In the genomic region with DNA sequence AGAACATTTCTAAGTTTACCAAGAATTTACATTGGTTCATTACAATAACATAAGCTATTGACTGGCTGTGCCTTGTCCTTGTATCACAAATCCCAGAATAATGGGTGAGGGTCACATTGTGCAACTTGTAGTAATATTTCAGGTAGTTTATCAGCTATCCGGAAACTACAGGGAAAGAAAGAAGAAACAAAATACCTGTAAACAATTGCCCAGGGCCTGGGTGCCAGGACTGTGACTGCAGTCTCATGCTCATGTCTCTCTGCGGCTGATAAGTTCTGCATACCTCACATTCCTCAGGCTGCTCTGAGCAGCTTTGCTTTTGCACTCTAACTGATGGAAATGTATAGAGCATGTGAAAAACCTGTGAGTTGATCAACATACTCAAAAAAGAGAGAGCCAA, we compare ENCODE assay signal across 32 cellular contexts.
DNase-seq lines count a peak whose midpoint lies in the region; ATAC-seq, FAIRE-seq and TF ChIP-seq lines count a peak whose summit lies in the region.
"Had no signal": no experiment of that assay in that cellular context is flagged by ENCODE, and none has a peak within 500 bp of the region (broad histone marks: within the 10 kb centered on the region; RNA-seq: fewer than 3 reads in every experiment).

No MANE protein-coding gene starts in this region.

- no peaks in the 10 kb centered on the region for H3K36me3 ChIP-seq in K562 (ENCODE audit: control insufficient read depth, insufficient read depth, low read length)
- H3K36me3 ChIP-seq: uterus had no signal

- peaks cover 19% of the 10 kb centered on the region for H3K9me3 ChIP-seq in K562 (replicated peaks; ENCODE audit: control insufficient read depth, insufficient read depth, low read depth, low read length)
- H3K9me3 ChIP-seq: A549, uterus had no signal

- in situ Hi-C loops in K562 (cut with MboI): no loop called here

- H3K79me2 ChIP-seq in K562 (ENCODE audit: control insufficient read depth, insufficient read depth, low read length): no peaks in the 10 kb centered on the region

- no peaks in the 10 kb centered on the region for H3K36me3 Mint-ChIP-seq in activated CD4-positive, alpha-beta memory T cell treated with anti-CD3 and anti-CD28 coated beads, Interleukin-2, amount 10 ng/mL, durations not matched to agents 7 days and 5 days (ENCODE audit: low read depth)
- H3K36me3 Mint-ChIP-seq: stimulated activated effector memory CD8-positive, alpha-beta T cell treated with anti-CD3 and anti-CD28 coated beads, Interleukin-12 subunit alpha, Interleukin-12 subunit beta, amount 100 ng/mL, for 72 hours had no signal

- POLR2A ChIA-PET in K562 (lab: Yijun Ruan, JAX): interaction anchor here (1.0 kb wide), 1 partner anchor 14 kb away, joined by 3 read pairs; no protein-coding TSS in a partner anchor
- POLR2A ChIA-PET in activated CD4-positive, alpha-beta memory T cell treated with anti-CD3 and anti-CD28 coated beads, Interleukin-2, amount 10 ng/mL, durations not matched to agents 7 days and 5 days (lab: Charles Lee): no interaction called here

- H3K4me2 ChIP-seq in K562 (ENCODE audit: insufficient read depth, low read length): no peak overlapping the region
- H3K4me2 ChIP-seq: A549, SK-N-SH had no signal

- no peaks in the 10 kb centered on the region for H3K4me1 ChIP-seq in K562 (replicated peaks in 1 of 2; ENCODE audit: control insufficient read depth in 2 of 2, insufficient read depth in 2 of 2, low read length in 2 of 2)
- H3K4me1 ChIP-seq: A549, uterus had no signal

- ATAC-seq in left ventricle myocardium superior (peak; percentile 57), left cardiac atrium (no peak), K562 (no peak), GM18909 (IDR thresholded peaks at IDR 0.05; ENCODE audit: poor library complexity, unreplicated experiment) (no peak)
- ATAC-seq: A549; activated CD4-positive, alpha-beta T cell treated with anti-CD3 and anti-CD28 coated beads for 36 hours; sciatic nerve; stimulated activated effector memory CD8-positive, alpha-beta T cell treated with anti-CD3 and anti-CD28 coated beads, Interleukin-12 subunit alpha, Interleukin-12 subunit beta, amount 100 ng/mL, for 72 hours had no signal

- no peaks in the 10 kb centered on the region for H3K4me1 Mint-ChIP-seq in activated CD4-positive, alpha-beta memory T cell treated with anti-CD3 and anti-CD28 coated beads, Interleukin-2, amount 10 ng/mL, durations not matched to agents 7 days and 5 days
- H3K4me1 Mint-ChIP-seq: activated CD4-positive, alpha-beta T cell treated with anti-CD3 and anti-CD28 coated beads for 36 hours; stimulated activated effector memory CD8-positive, alpha-beta T cell treated with anti-CD3 and anti-CD28 coated beads, Interleukin-12 subunit alpha, Interleukin-12 subunit beta, amount 100 ng/mL, for 72 hours had no signal

- 37% methylated on average over 2 of the region's 2 CpGs for WGBS in K562 (ENCODE audit: insufficient coverage, low coverage, missing lambda C conversion rate)

- no peak overlapping the region for H3K27ac Mint-ChIP-seq in activated CD4-positive, alpha-beta memory T cell treated with anti-CD3 and anti-CD28 coated beads, Interleukin-2, amount 10 ng/mL, durations not matched to agents 7 days and 5 days
- H3K27ac Mint-ChIP-seq: activated CD4-positive, alpha-beta T cell treated with anti-CD3 and anti-CD28 coated beads for 36 hours; activated T-cell treated with anti-CD3 and anti-CD28 coated beads, Interleukin-2, amount 50 U/mL, for 24 hours; CD4-positive, alpha-beta T cell; stimulated activated effector memory CD8-positive, alpha-beta T cell treated with anti-CD3 and anti-CD28 coated beads, Interleukin-12 subunit alpha, Interleukin-12 subunit beta, amount 100 ng/mL, for 72 hours; T-helper 1 cell treated with Interleukin-12 subunit alpha and Interleukin-12 subunit beta and Interleukin-4 antibody, amounts not matched to agents 30 μg/mL and 1 μg/mL, for 36 hours had no signal

- no peaks in the 10 kb centered on the region for H4K20me1 ChIP-seq in K562 (replicated peaks; ENCODE audit: control insufficient read depth, insufficient read depth, low read length)

- no peak overlapping the region for H3K27ac ChIP-seq in K562 (ENCODE audit: extremely low read depth, low read depth, low read length)
- H3K27ac ChIP-seq: A549, RWPE1, uterus had no signal

- DNase-seq in left ventricle myocardium superior: no peak
- DNase-seq in left cardiac atrium: no peak
- no peak for DNase-seq in K562 (ENCODE audit: extremely low read depth in 1 of 4, low spot score in 3 of 4)
- peak; percentile 54 for DNase-seq in islet precursor cell
- no peak for DNase-seq in NCI-H1417 treated with DMSO at 0.1 percent for 48 hours (lab: John Stamatoyannopoulos, UW)
- no peak for DNase-seq in activated CD4-positive, alpha-beta memory T cell treated with anti-CD3 and anti-CD28 coated beads, Interleukin-2, amount 10 ng/mL, durations not matched to agents 7 days and 5 days
- no peak for DNase-seq in NCI-H2196 treated with DMSO at 0.1 percent for 48 hours (lab: John Stamatoyannopoulos, UW; ENCODE audit: unreplicated experiment)
- DNase-seq: activated CD4-positive, alpha-beta T cell treated with anti-CD3 and anti-CD28 coated beads for 36 hours; activated gamma-delta T cell treated with Interleukin-2 at 50 U/mL for 16 hours; activated T-cell treated with anti-CD3 and anti-CD28 coated beads, Interleukin-2, amount 50 U/mL, for 24 hours; AML-193; CD4-positive, alpha-beta T cell; DMS 273 treated with DMSO at 0.1 percent for 48 hours; GOT3; head of caudate nucleus; kidney glomerular epithelial cell; NCI-H1048; NCI-H187; NCI-H2227 treated with DMSO at 0.1 percent for 48 hours; NCI-H69; posterior cingulate gyrus; SK-N-SH; stimulated activated CD4-positive, alpha-beta T cell treated with anti-CD3 and anti-CD28 coated beads, Interleukin-12 subunit alpha, Interleukin-12 subunit beta, amount 100 ng/mL, for 4 hours; stimulated activated CD4-positive, alpha-beta T cell treated with anti-CD3 and anti-CD28 coated beads, Interleukin-4, amount 100 ng/mL, for 24 hours; substantia nigra; uterus had no signal

- intact Hi-C loops in left ventricle myocardium superior (cut with micrococcal nuclease): no loop called here
- intact Hi-C loops in left cardiac atrium (cut with DNase I): no loop called here
- intact Hi-C loops in K562 (cut with micrococcal nuclease): no loop called here

- no peak for TF ChIP-seq EP300 in K562 (IDR thresholded peaks at IDR 0.05; ENCODE audit: low read length)

- CTCF ChIA-PET in K562 (lab: Yijun Ruan, JAX; ENCODE audit: low intra/inter-chr PET ratio): no interaction called here
- CTCF ChIA-PET in activated CD4-positive, alpha-beta memory T cell treated with anti-CD3 and anti-CD28 coated beads, Interleukin-2, amount 10 ng/mL, durations not matched to agents 7 days and 5 days (lab: Charles Lee): interaction anchor here (0.6 kb wide), 1 partner anchor 215 kb away, joined by 3 read pairs; no protein-coding TSS in a partner anchor

- BruUV-seq in K562 (replicated peaks; lab: Mats Ljungman, UMichigan): no TSS peak

- TF ChIP-seq RAD21 in K562 (CRISPR knock-in tag; conservative IDR thresholded peaks at IDR 0.05 in 1 of 2, IDR thresholded peaks at IDR 0.05 in 1 of 2): no peak

- peaks cover 13% of the 10 kb centered on the region for H3K9me3 Mint-ChIP-seq in activated CD4-positive, alpha-beta memory T cell treated with anti-CD3 and anti-CD28 coated beads, Interleukin-2, amount 10 ng/mL, durations not matched to agents 7 days and 5 days

- no peaks in the 10 kb centered on the region for H3K27me3 Mint-ChIP-seq in activated CD4-positive, alpha-beta memory T cell treated with anti-CD3 and anti-CD28 coated beads, Interleukin-2, amount 10 ng/mL, durations not matched to agents 7 days and 5 days
- H3K27me3 Mint-ChIP-seq: activated CD4-positive, alpha-beta T cell treated with anti-CD3 and anti-CD28 coated beads for 36 hours; activated T-cell treated with anti-CD3 and anti-CD28 coated beads, Interleukin-2, amount 50 U/mL, for 24 hours; CD4-positive, alpha-beta T cell had no signal

- H3K4me3 Mint-ChIP-seq in activated CD4-positive, alpha-beta memory T cell treated with anti-CD3 and anti-CD28 coated beads, Interleukin-2, amount 10 ng/mL, durations not matched to agents 7 days and 5 days: no peak overlapping the region
- H3K4me3 Mint-ChIP-seq: activated CD4-positive, alpha-beta T cell treated with anti-CD3 and anti-CD28 coated beads for 36 hours; activated T-cell treated with anti-CD3 and anti-CD28 coated beads, Interleukin-2, amount 50 U/mL, for 24 hours; CD4-positive, alpha-beta T cell; stimulated activated effector memory CD8-positive, alpha-beta T cell treated with anti-CD3 and anti-CD28 coated beads, Interleukin-12 subunit alpha, Interleukin-12 subunit beta, amount 100 ng/mL, for 72 hours; T-helper 1 cell treated with Interleukin-12 subunit alpha and Interleukin-12 subunit beta and Interleukin-4 antibody, amounts not matched to agents 30 μg/mL and 1 μg/mL, for 36 hours had no signal

- no peaks in the 10 kb centered on the region for H3K9me1 ChIP-seq in K562 (ENCODE audit: control insufficient read depth, insufficient read depth, low read length)

- TF ChIP-seq CTCF in K562 (IDR thresholded peaks at IDR 0.05 in 2 of 3, conservative IDR thresholded peaks at IDR 0.05 in 1 of 3; ENCODE audit: insufficient read depth in 2 of 3, low read depth in 1 of 3, low read length in 3 of 3): no peak

- no peaks in the 10 kb centered on the region for H3K27me3 ChIP-seq in K562 (ENCODE audit: control insufficient read depth in 2 of 2, insufficient read depth in 2 of 2, low read length in 2 of 2)
- H3K27me3 ChIP-seq: uterus had no signal

- TF ChIP-seq POLR2A in K562 (conservative IDR thresholded peaks at IDR 0.05): no peak

- no peak overlapping the region for H3K4me3 ChIP-seq in K562
- H3K4me3 ChIP-seq: A549, uterus had no signal

- no peak overlapping the region for H2AFZ ChIP-seq in K562 (ENCODE audit: low read depth, low read length)

- no peak for FAIRE-seq in K562 (lab: Jason Lieb, UNC)
- FAIRE-seq: A549 had no signal

- no peak overlapping the region for H3K9ac ChIP-seq in K562 (ENCODE audit: insufficient read depth in 1 of 2, low read depth in 2 of 2, low read length in 2 of 2)
- H3K9ac ChIP-seq: SK-N-SH had no signal

TF ChIP-seq in K562, 482 proteins besides CTCF, POLR2A, EP300 and RAD21 (continues in another document):
- TF ChIP-seq ZNF551 (CRISPR knock-in tag; IDR thresholded peaks at IDR 0.05) (no peak), SNIP1 (IDR thresholded peaks at IDR 0.05; ENCODE audit: low read depth) (no peak), TBP (optimal IDR thresholded peaks at IDR 0.05; ENCODE audit: low read depth, low read length) (no peak)
- TF ChIP-seq, protein P1, sequence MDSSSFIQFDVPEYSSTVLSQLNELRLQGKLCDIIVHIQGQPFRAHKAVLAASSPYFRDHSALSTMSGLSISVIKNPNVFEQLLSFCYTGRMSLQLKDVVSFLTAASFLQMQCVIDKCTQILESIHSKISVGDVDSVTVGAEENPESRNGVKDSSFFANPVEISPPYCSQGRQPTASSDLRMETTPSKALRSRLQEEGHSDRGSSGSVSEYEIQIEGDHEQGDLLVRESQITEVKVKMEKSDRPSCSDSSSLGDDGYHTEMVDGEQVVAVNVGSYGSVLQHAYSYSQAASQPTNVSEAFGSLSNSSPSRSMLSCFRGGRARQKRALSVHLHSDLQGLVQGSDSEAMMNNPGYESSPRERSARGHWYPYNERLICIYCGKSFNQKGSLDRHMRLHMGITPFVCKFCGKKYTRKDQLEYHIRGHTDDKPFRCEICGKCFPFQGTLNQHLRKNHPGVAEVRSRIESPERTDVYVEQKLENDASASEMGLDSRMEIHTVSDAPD (CRISPR knock-in tag; IDR thresholded peaks at IDR 0.05): no peak
